In genomic region chr17:12619444-12620199, GRCh38 we compare ENCODE assay signal across 19 cellular contexts. TPM values are rescaled to one million over a fixed set of nuclear protein-coding genes. Genes with fewer than 3 reads are reported as not detected.
DNase-seq lines count a peak whose midpoint lies in the region; ATAC-seq, FAIRE-seq and TF ChIP-seq lines count a peak whose summit lies in the region.
"Had no signal": no experiment of that assay in that cellular context is flagged by ENCODE, and none has a peak within 500 bp of the region (broad histone marks: within the 10 kb centered on the region; RNA-seq: fewer than 3 reads in every experiment).

No MANE protein-coding gene starts in this region.

- no peak overlapping the region for H3K4me3 ChIP-seq in RWPE2 (ENCODE audit: severe bottlenecking)
- no peak overlapping the region for H3K4me3 ChIP-seq in fibroblast of lung (replicated peaks in 1 of 4; ENCODE audit: control extremely low read depth in 1 of 4, insufficient read depth in 1 of 4, low read depth in 3 of 4, low read length in 4 of 4)
- H3K4me3 ChIP-seq in ovary = no peak overlapping the region
- H3K4me3 ChIP-seq: upper lobe of right lung had no signal

- no peak for FAIRE-seq in GM12892 (lab: Jason Lieb, UNC)
- FAIRE-seq: GM12891 had no signal

- H3K79me2 ChIP-seq in fibroblast of lung (ENCODE audit: control insufficient read depth, insufficient read depth, low read length) = no peaks in the 10 kb centered on the region

- TF ChIP-seq POLR2A in ovary (IDR thresholded peaks at IDR 0.05) (no peak), GM12892 (IDR thresholded peaks at IDR 0.05; ENCODE audit: low read depth, low read length) (no peak)

- H4K20me1 ChIP-seq in fibroblast of lung (ENCODE audit: control insufficient read depth, extremely low read depth, insufficient read depth, low read length) = no peaks in the 10 kb centered on the region

- no peak for TF ChIP-seq EP300 in ovary (IDR thresholded peaks at IDR 0.05)

- WGBS in ovary, 3 donors = 16 to 33% (median 24%) methylated on average over 7 of the region's 7 CpGs

- H3K4me1 ChIP-seq in RWPE2 (ENCODE audit: insufficient read depth, poor library complexity, severe bottlenecking) (peaks cover 8% of the 10 kb centered on the region), fibroblast of lung (ENCODE audit: control insufficient read depth, extremely low read depth, insufficient read depth, low read length) (peaks cover 4% of the 10 kb centered on the region), ovary (ENCODE audit: insufficient read depth) (peaks cover 8% of the 10 kb centered on the region)
- H3K4me1 ChIP-seq: upper lobe of right lung had no signal

- peak; percentile 48; the same call in 1 of the 3 replicates for ATAC-seq in RWPE2 (ENCODE audit: low read depth)
- ATAC-seq: activated CD8-positive, alpha-beta memory T cell treated with anti-CD3 and anti-CD28 coated beads, Interleukin-2, amount 10 ng/mL, durations not matched to agents 7 days and 5 days; natural killer cell; upper lobe of right lung had no signal

- H3K36me3 ChIP-seq in RWPE2 (ENCODE audit: low read depth) (no peaks in the 10 kb centered on the region), fibroblast of lung (ENCODE audit: control insufficient read depth, insufficient read depth, low read length) (no peaks in the 10 kb centered on the region), ovary (no peaks in the 10 kb centered on the region)
- H3K36me3 ChIP-seq: upper lobe of right lung had no signal

- peak; percentile 7 for DNase-seq in EL
- no peak for DNase-seq in RWPE2 (ENCODE audit: low spot score)
- peak; percentile 51 to 75 for DNase-seq in fibroblast of lung (ENCODE audit: low read depth in 2 of 2)
- peak; percentile 43 to 76 (median 67) for DNase-seq in ovary
- DNase-seq in NCI-H446 treated with DMSO at 0.1 percent for 48 hours (lab: John Stamatoyannopoulos, UW) = no peak
- DNase-seq in GM12892 (ENCODE audit: insufficient read length) = no peak
- DNase-seq in HuH-7 (ENCODE audit: low spot score) = no peak
- DNase-seq in iPS-NIHi11 (ENCODE audit: low spot score) = no peak
- DNase-seq: activated CD4-positive, CD25-positive, alpha-beta regulatory T cell treated with anti-CD3 and anti-CD28 coated beads, Interleukin-2, amount 50 U/mL, for 72 hours; activated CD8-positive, alpha-beta memory T cell treated with anti-CD3 and anti-CD28 coated beads, Interleukin-2, amount 10 ng/mL, durations not matched to agents 7 days and 5 days; activated effector memory CD4-positive, alpha-beta T cell treated with anti-CD3 and anti-CD28 coated beads, Interleukin-2, amount 50 U/mL, for 16 hours; glutamatergic neuron; natural killer cell; NCI-H1048; NCI-H524 treated with DMSO at 0.1 percent for 48 hours; T-helper 9 cell; upper lobe of right lung had no signal

- no peak overlapping the region for H3K4me2 ChIP-seq in fibroblast of lung (ENCODE audit: extremely low read depth, insufficient read depth, low read length)

- intact Hi-C loops in ovary (cut with DNase I) = no loop called here

- no peaks in the 10 kb centered on the region for H3K9me3 ChIP-seq in RWPE2 (ENCODE audit: severe bottlenecking)
- H3K9me3 ChIP-seq in fibroblast of lung (ENCODE audit: control insufficient read depth, insufficient read depth, low read depth, low read length) = no peaks in the 10 kb centered on the region
- H3K9me3 ChIP-seq in ovary = no peaks in the 10 kb centered on the region
- H3K9me3 ChIP-seq: upper lobe of right lung had no signal

- H2AFZ ChIP-seq in fibroblast of lung (ENCODE audit: low read length) = no peak overlapping the region

- H3K27ac ChIP-seq in RWPE2 (ENCODE audit: poor library complexity, severe bottlenecking) = peak overlapping the region; percentile 58
- peak overlapping the region; percentile 22 for H3K27ac ChIP-seq in fibroblast of lung (ENCODE audit: insufficient read depth, low read length)
- H3K27ac ChIP-seq in ovary = peak overlapping the region in 1 of 2 donors; percentile 58
- H3K27ac ChIP-seq: upper lobe of right lung had no signal

- H3K9ac ChIP-seq in fibroblast of lung (ENCODE audit: insufficient read depth, low read length) = no peak overlapping the region

- no peak for TF ChIP-seq CTCF in RWPE2 (IDR thresholded peaks at IDR 0.05; ENCODE audit: poor library complexity, severe bottlenecking)
- TF ChIP-seq CTCF in fibroblast of lung (conservative IDR thresholded peaks at IDR 0.05 in 1 of 2, IDR thresholded peaks at IDR 0.05 in 1 of 2; ENCODE audit: low read depth in 1 of 2, low read length in 2 of 2) = no peak
- no peak for TF ChIP-seq CTCF in ovary (IDR thresholded peaks at IDR 0.05)

- no peaks in the 10 kb centered on the region for H3K27me3 ChIP-seq in RWPE2 (ENCODE audit: insufficient read depth, poor library complexity, severe bottlenecking)
- no peaks in the 10 kb centered on the region for H3K27me3 ChIP-seq in fibroblast of lung (ENCODE audit: control insufficient read depth, insufficient read depth, low read length)
- H3K27me3 ChIP-seq in ovary = no peaks in the 10 kb centered on the region
- H3K27me3 ChIP-seq: upper lobe of right lung had no signal

RNA-seq across cellular contexts. Expression of gene MYOCD, which starts 46.1 kb away (rescaled TPM):
- total RNA-seq in fibroblast of lung = 0.17 and 0.26 TPM in 2 replicates
- polyA plus RNA-seq in fibroblast of lung = 0.10 and 0.99 TPM in 2 replicates
- 0.09 and 0.56 TPM in 2 replicates for polyA plus RNA-seq in fibroblast of lung (2012)
- 0.44 and 0.55 TPM in 2 replicates for polyA minus RNA-seq in fibroblast of lung (ENCODE audit: low replicate concordance)
- 10 to 100 TPM in 3 of 7 donors, 1 to 10 TPM in 4; 2.3 to 37.9 (median 8.4) TPM for total RNA-seq in ovary
- 10 to 100 TPM in 1 of 2 donors, 1 to 10 TPM in 1; 9.1 to 44.4 TPM for polyA plus RNA-seq in ovary
- polyA plus RNA-seq in GM12892 (2012; ENCODE audit: missing spikeins) = not detected
- total RNA-seq: activated CD8-positive, alpha-beta memory T cell treated with anti-CD3 and anti-CD28 coated beads, Interleukin-2, amount 10 ng/mL, durations not matched to agents 7 days and 5 days; G401; natural killer cell had no signal

Comparison
In these comparisons a context has a peak if more than half of its experiments do, and no peak if none do; other contexts are left out.
1. DNase-seq: peak in EL (single experiment), fibroblast of lung (2 of 2) and ovary (5 of 5); none in RWPE2 (single experiment), NCI-H446 treated with DMSO at 0.1 percent for 48 hours (single experiment), GM12892 (single experiment), HuH-7 (single experiment) and iPS-NIHi11 (single experiment).